In genomic region chr20:35661013-35661412, GRCh38 we compare ENCODE assay signal across 10 cellular contexts. TPM values are rescaled to one million over a fixed set of nuclear protein-coding genes. Genes with fewer than 3 reads are reported as not detected.
DNase-seq lines count a peak whose midpoint lies in the region; ATAC-seq and TF ChIP-seq lines count a peak whose summit lies in the region.
"Had no signal": no experiment of that assay in that cellular context is flagged by ENCODE, and none has a peak within 500 bp of the region (broad histone marks: within the 10 kb centered on the region; RNA-seq: fewer than 3 reads in every experiment).

No MANE protein-coding gene starts in this region.

- peak overlapping the region; percentile 100 for H3K27ac Mint-ChIP-seq in activated naive CD4-positive, alpha-beta T cell treated with anti-CD3 and anti-CD28 coated beads, Interleukin-2, amount 50 U/mL, for 24 hours
- peak overlapping the region; percentile 99 for H3K27ac Mint-ChIP-seq in activated T-helper 2 cell treated with anti-CD3 and anti-CD28 coated beads, Interferon-gamma antibody, Interleukin-2, Interleukin-4, amounts not matched to agents 10 μg/mL and 5 μg/mL and 100 μg/mL, durations not matched to agents 14 hours and 24 hours and 36 hours

- peak overlapping the region; percentile 93 for H3K4me3 Mint-ChIP-seq in activated naive CD4-positive, alpha-beta T cell treated with anti-CD3 and anti-CD28 coated beads, Interleukin-2, amount 50 U/mL, for 24 hours
- H3K4me3 Mint-ChIP-seq in activated T-helper 2 cell treated with anti-CD3 and anti-CD28 coated beads, Interferon-gamma antibody, Interleukin-2, Interleukin-4, amounts not matched to agents 10 μg/mL and 5 μg/mL and 100 μg/mL, durations not matched to agents 14 hours and 24 hours and 36 hours (ENCODE audit: low read depth), result peak overlapping the region; percentile 95

- H3K4me1 Mint-ChIP-seq in activated naive CD4-positive, alpha-beta T cell treated with anti-CD3 and anti-CD28 coated beads, Interleukin-2, amount 50 U/mL, for 24 hours, result peaks cover 72% of the 10 kb centered on the region
- peaks cover 63% of the 10 kb centered on the region for H3K4me1 Mint-ChIP-seq in activated T-helper 2 cell treated with anti-CD3 and anti-CD28 coated beads, Interferon-gamma antibody, Interleukin-2, Interleukin-4, amounts not matched to agents 10 μg/mL and 5 μg/mL and 100 μg/mL, durations not matched to agents 14 hours and 24 hours and 36 hours (ENCODE audit: low read depth)

- no peak for DNase-seq in activated naive CD4-positive, alpha-beta T cell (lab: John Stamatoyannopoulos, UW)
- DNase-seq in activated T-helper 2 cell treated with anti-CD3 and anti-CD28 coated beads, Interferon-gamma antibody, Interleukin-2, Interleukin-4, amounts not matched to agents 10 μg/mL and 5 μg/mL and 100 μg/mL, durations not matched to agents 14 hours and 24 hours and 36 hours (ENCODE audit: low spot score), result no peak
- peak; percentile 64 for DNase-seq in kidney tubule cell (ENCODE audit: low spot score)
- no peak for DNase-seq in upper lobe of right lung
- no peak for DNase-seq in NCI-H2196 (lab: John Stamatoyannopoulos, UW; ENCODE audit: unreplicated experiment)
- DNase-seq in GM13976 (ENCODE audit: low spot score), result no peak
- DNase-seq in NCI-H2171 (lab: John Stamatoyannopoulos, UW), result no peak
- DNase-seq: retina, substantia nigra had no signal

- no peaks in the 10 kb centered on the region for H3K9me3 ChIP-seq in upper lobe of right lung

- peaks cover 64% of the 10 kb centered on the region for H3K4me1 ChIP-seq in upper lobe of right lung

- in situ Hi-C loops in GM13976 (cut with MboI; ENCODE audit: low sequenced_read_pairs, unreplicated experiment), result no loop called here

- H3K27ac ChIP-seq in upper lobe of right lung, result no peak overlapping the region

- peaks cover 12% of the 10 kb centered on the region for H3K36me3 Mint-ChIP-seq in activated naive CD4-positive, alpha-beta T cell treated with anti-CD3 and anti-CD28 coated beads, Interleukin-2, amount 50 U/mL, for 24 hours
- peaks cover 58% of the 10 kb centered on the region for H3K36me3 Mint-ChIP-seq in activated T-helper 2 cell treated with anti-CD3 and anti-CD28 coated beads, Interferon-gamma antibody, Interleukin-2, Interleukin-4, amounts not matched to agents 10 μg/mL and 5 μg/mL and 100 μg/mL, durations not matched to agents 14 hours and 24 hours and 36 hours (ENCODE audit: low read depth)

- intact Hi-C loops in activated T-helper 2 cell treated with anti-CD3 and anti-CD28 coated beads, Interferon-gamma antibody, Interleukin-2, Interleukin-4, amounts not matched to agents 10 μg/mL and 5 μg/mL and 100 μg/mL, durations not matched to agents 14 hours and 24 hours and 36 hours (cut with micrococcal nuclease), result loop anchor here (2.0 to 5.0 kb wide), 2 partner anchors 119 to 294 kb away; partner anchors contain the start of genes ERGIC3 and SCAND1
- intact Hi-C loops in upper lobe of right lung (cut with DNase I), result no loop called here

- no peaks in the 10 kb centered on the region for H3K27me3 Mint-ChIP-seq in activated naive CD4-positive, alpha-beta T cell treated with anti-CD3 and anti-CD28 coated beads, Interleukin-2, amount 50 U/mL, for 24 hours
- H3K27me3 Mint-ChIP-seq in activated T-helper 2 cell treated with anti-CD3 and anti-CD28 coated beads, Interferon-gamma antibody, Interleukin-2, Interleukin-4, amounts not matched to agents 10 μg/mL and 5 μg/mL and 100 μg/mL, durations not matched to agents 14 hours and 24 hours and 36 hours (ENCODE audit: low read depth), result no peaks in the 10 kb centered on the region

- H3K4me3 ChIP-seq in upper lobe of right lung, result peak overlapping the region; percentile 90

- H3K27me3 ChIP-seq in upper lobe of right lung, result no peaks in the 10 kb centered on the region

- TF ChIP-seq CTCF in upper lobe of right lung (IDR thresholded peaks at IDR 0.05) (no peak), GM13976 (IDR thresholded peaks at IDR 0.05; ENCODE audit: borderline replicate concordance, control extremely low read depth, extremely low read depth, insufficient read depth, missing control alignments) (no peak)

- no peak for ATAC-seq in upper lobe of right lung

- H3K9me3 Mint-ChIP-seq in activated naive CD4-positive, alpha-beta T cell treated with anti-CD3 and anti-CD28 coated beads, Interleukin-2, amount 50 U/mL, for 24 hours, result no peaks in the 10 kb centered on the region
- H3K9me3 Mint-ChIP-seq in activated T-helper 2 cell treated with anti-CD3 and anti-CD28 coated beads, Interferon-gamma antibody, Interleukin-2, Interleukin-4, amounts not matched to agents 10 μg/mL and 5 μg/mL and 100 μg/mL, durations not matched to agents 14 hours and 24 hours and 36 hours, result no peaks in the 10 kb centered on the region

- no peaks in the 10 kb centered on the region for H3K36me3 ChIP-seq in upper lobe of right lung

RNA-seq across cellular contexts. Expression of gene CPNE1, which starts 3.7 kb away (rescaled TPM):
- total RNA-seq in activated T-helper 2 cell treated with anti-CD3 and anti-CD28 coated beads, Interferon-gamma antibody, Interleukin-2, Interleukin-4, amounts not matched to agents 10 μg/mL and 5 μg/mL and 100 μg/mL, durations not matched to agents 14 hours and 24 hours and 36 hours, result 342 and 347 TPM in 2 replicates
- 179 TPM for total RNA-seq in upper lobe of right lung

RNA-seq across cellular contexts. Expression of gene RBM12, which starts 3.7 kb away (rescaled TPM):
- total RNA-seq in activated T-helper 2 cell treated with anti-CD3 and anti-CD28 coated beads, Interferon-gamma antibody, Interleukin-2, Interleukin-4, amounts not matched to agents 10 μg/mL and 5 μg/mL and 100 μg/mL, durations not matched to agents 14 hours and 24 hours and 36 hours, result 147 and 148 TPM in 2 replicates
- total RNA-seq in upper lobe of right lung, result 72.5 TPM

RNA-seq across cellular contexts. Expression of gene NFS1, which starts 38.1 kb away (rescaled TPM):
- 39.1 and 39.8 TPM in 2 replicates for total RNA-seq in activated T-helper 2 cell treated with anti-CD3 and anti-CD28 coated beads, Interferon-gamma antibody, Interleukin-2, Interleukin-4, amounts not matched to agents 10 μg/mL and 5 μg/mL and 100 μg/mL, durations not matched to agents 14 hours and 24 hours and 36 hours
- total RNA-seq in upper lobe of right lung, result 19.5 TPM

RNA-seq across cellular contexts. Expression of gene ROMO1, which starts 38.2 kb away (rescaled TPM):
- 93.0 and 98.4 TPM in 2 replicates for total RNA-seq in activated T-helper 2 cell treated with anti-CD3 and anti-CD28 coated beads, Interferon-gamma antibody, Interleukin-2, Interleukin-4, amounts not matched to agents 10 μg/mL and 5 μg/mL and 100 μg/mL, durations not matched to agents 14 hours and 24 hours and 36 hours
- total RNA-seq in upper lobe of right lung, result 77.9 TPM

RNA-seq across cellular contexts. Expression of gene SPAG4, which starts 45.4 kb away (rescaled TPM):
- 6.9 and 11.8 TPM in 2 replicates for total RNA-seq in activated T-helper 2 cell treated with anti-CD3 and anti-CD28 coated beads, Interferon-gamma antibody, Interleukin-2, Interleukin-4, amounts not matched to agents 10 μg/mL and 5 μg/mL and 100 μg/mL, durations not matched to agents 14 hours and 24 hours and 36 hours
- total RNA-seq in upper lobe of right lung, result 2.9 TPM
